8 cellular contexts compared by ENCODE assay signal in the genomic region with DNA sequence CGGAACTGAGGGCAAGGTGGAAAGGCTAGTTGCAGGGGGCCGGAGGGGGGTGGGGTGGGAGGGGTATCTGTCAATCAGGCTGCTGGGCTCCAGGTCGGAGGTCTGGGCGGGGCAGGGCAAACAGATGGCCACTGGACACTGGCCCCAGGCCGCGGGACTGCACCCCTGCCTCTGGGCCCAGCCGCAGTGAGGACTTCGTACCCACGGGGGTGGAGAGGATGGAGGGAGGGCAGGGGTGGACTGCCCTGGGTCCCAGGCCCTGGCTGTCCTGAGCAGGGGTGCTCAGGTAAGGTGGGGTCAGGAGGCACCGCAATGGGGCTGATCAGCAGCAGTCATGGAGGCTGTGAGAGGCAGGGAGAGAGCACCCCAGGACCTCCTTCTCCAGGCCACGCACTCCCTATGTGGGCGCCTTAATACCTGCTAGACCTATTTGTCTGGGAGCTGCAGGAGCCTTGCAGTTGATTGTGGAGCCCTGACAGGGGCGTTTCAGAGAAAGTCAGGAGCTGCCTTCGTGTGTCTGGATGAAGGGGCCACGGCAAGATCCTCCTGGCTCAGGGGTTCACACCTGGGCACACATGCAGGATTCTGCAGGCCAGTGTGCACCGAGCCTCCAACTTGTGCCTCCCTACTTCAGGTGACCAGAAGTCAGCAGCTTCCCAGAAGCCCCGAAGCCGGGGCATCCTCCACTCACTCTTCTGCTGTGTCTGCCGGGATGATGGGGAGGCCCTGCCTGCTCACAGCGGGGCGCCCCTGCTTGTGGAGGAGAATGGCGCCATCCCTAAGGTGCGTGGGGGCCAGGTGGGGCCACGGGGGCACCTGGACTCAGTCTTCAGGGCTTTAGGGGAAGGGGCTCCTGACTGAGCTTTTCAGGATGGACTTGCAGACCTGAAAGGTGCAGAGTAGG. TPM values are rescaled to one million over a fixed set of nuclear protein-coding genes. Genes with fewer than 3 reads are reported as not detected.
DNase-seq lines count a peak whose midpoint lies in the region; ATAC-seq and TF ChIP-seq lines count a peak whose summit lies in the region.

No MANE protein-coding gene starts in this region.

- H3K4me1 ChIP-seq in DND-41 (ENCODE audit: insufficient read depth, low read length) (peaks cover 74% of the 10 kb centered on the region), RWPE2 (ENCODE audit: insufficient read depth, poor library complexity, severe bottlenecking) (peaks cover 6% of the 10 kb centered on the region), esophagus muscularis mucosa (peaks cover 54 to 85% (median 79%) of the 10 kb centered on the region in 4 donors), osteoblast (ENCODE audit: insufficient read depth, low read length) (peaks cover 26% of the 10 kb centered on the region)

- no peaks in the 10 kb centered on the region for H3K9me3 ChIP-seq in DND-41 (ENCODE audit: insufficient read depth, low read length, severe bottlenecking)
- H3K9me3 ChIP-seq in RWPE2 (ENCODE audit: severe bottlenecking): no peaks in the 10 kb centered on the region
- no peaks in the 10 kb centered on the region for H3K9me3 ChIP-seq in esophagus muscularis mucosa
- no peaks in the 10 kb centered on the region for H3K9me3 ChIP-seq in osteoblast (ENCODE audit: low read depth, low read length)

- H3K79me2 ChIP-seq in DND-41 (ENCODE audit: insufficient read depth, low read length) (peaks cover 56% of the 10 kb centered on the region), osteoblast (ENCODE audit: insufficient read depth, low read length) (peaks cover 33% of the 10 kb centered on the region)

- intact Hi-C loops in esophagus muscularis mucosa (cut with DNase I): no loop called here

- TF ChIP-seq CTCF in DND-41 (IDR thresholded peaks at IDR 0.05; ENCODE audit: borderline replicate concordance, extremely low read depth, low read length, poor library complexity, severe bottlenecking) (no peak), RWPE2 (IDR thresholded peaks at IDR 0.05; ENCODE audit: poor library complexity, severe bottlenecking) (no peak), esophagus muscularis mucosa (IDR thresholded peaks at IDR 0.05) (no peak), osteoblast (IDR thresholded peaks at IDR 0.05; ENCODE audit: extremely low read depth, low read depth, low read length) (no peak)

- peaks cover 22% of the 10 kb centered on the region for H4K20me1 ChIP-seq in DND-41 (ENCODE audit: insufficient read depth, low read length)
- H4K20me1 ChIP-seq in osteoblast (ENCODE audit: insufficient read depth, low read length): peaks cover 13% of the 10 kb centered on the region

- H3K36me3 ChIP-seq in DND-41 (ENCODE audit: insufficient read depth, low read length) (peaks cover 40% of the 10 kb centered on the region), RWPE2 (ENCODE audit: low read depth) (peaks cover 34% of the 10 kb centered on the region), esophagus muscularis mucosa (peaks cover 26 to 41% (median 41%) of the 10 kb centered on the region in 4 donors), osteoblast (ENCODE audit: insufficient read depth, low read length) (peaks cover 24% of the 10 kb centered on the region)

- peak overlapping the region; percentile 90 for H3K9ac ChIP-seq in DND-41 (ENCODE audit: low read depth, low read length)

- H3K27ac ChIP-seq in DND-41 (ENCODE audit: low read length) (peak overlapping the region; percentile 46), RWPE2 (ENCODE audit: poor library complexity, severe bottlenecking) (peak overlapping the region; percentile 96), esophagus muscularis mucosa (replicated peaks in 1 of 4) (peak overlapping the region; percentile 98 to 100 (median 100)), osteoblast (ENCODE audit: low read depth, low read length) (no peak overlapping the region)

- no peak for TF ChIP-seq POLR2A in esophagus muscularis mucosa (IDR thresholded peaks at IDR 0.05; ENCODE audit: low read depth)
- TF ChIP-seq POLR2A in GM18505 (IDR thresholded peaks at IDR 0.05; ENCODE audit: borderline replicate concordance, extremely low read depth, insufficient read depth, insufficient read length): no peak

- ATAC-seq in DND-41 (ENCODE audit: insufficient read depth, low read depth): no peak
- ATAC-seq in RWPE2 (ENCODE audit: low read depth): no peak
- no peak for ATAC-seq in GM18505 (IDR thresholded peaks at IDR 0.05; ENCODE audit: unreplicated experiment)

- H3K4me3 ChIP-seq in DND-41 (ENCODE audit: low read depth in 1 of 2, low read length in 2 of 2) (peak overlapping the region; percentile 75 to 79; a peak in 3 of 4 replicates), RWPE2 (ENCODE audit: severe bottlenecking) (peak overlapping the region; percentile 73), esophagus muscularis mucosa (peak overlapping the region; percentile 88 to 96 (median 93)), osteoblast (ENCODE audit: insufficient read depth, low read length) (peak overlapping the region; percentile 82)

- H3K4me2 ChIP-seq in DND-41 (ENCODE audit: insufficient read depth, low read length) (peak overlapping the region; percentile 81), osteoblast (ENCODE audit: insufficient read depth, low read length) (peak overlapping the region; percentile 84)

- H3K27me3 ChIP-seq in DND-41 (ENCODE audit: insufficient read depth, low read length, poor library complexity): no peaks in the 10 kb centered on the region
- no peaks in the 10 kb centered on the region for H3K27me3 ChIP-seq in RWPE2 (ENCODE audit: insufficient read depth, poor library complexity, severe bottlenecking)
- no peaks in the 10 kb centered on the region for H3K27me3 ChIP-seq in esophagus muscularis mucosa
- no peaks in the 10 kb centered on the region for H3K27me3 ChIP-seq in osteoblast (ENCODE audit: insufficient read depth, low read length)

- TF ChIP-seq EP300 in esophagus muscularis mucosa (IDR thresholded peaks at IDR 0.05): no peak

- DNase-seq in DND-41 (no peak), RWPE2 (ENCODE audit: low spot score) (no peak), esophagus muscularis mucosa (ENCODE audit: extremely low spot score) (no peak), osteoblast (ENCODE audit: insufficient read length, low spot score, missing footprints) (peak; percentile 91), NCI-H2171 treated with DMSO at 0.1 percent for 48 hours (lab: John Stamatoyannopoulos, UW) (no peak), NCI-H128 (lab: John Stamatoyannopoulos, UW; ENCODE audit: unreplicated experiment) (no peak)
- DNase-seq in stimulated activated CD4-positive, alpha-beta T cell treated with anti-CD3 and anti-CD28 coated beads, Interleukin-2, amount 100 ng/mL, for 24 hours: no peak

- H2AFZ ChIP-seq in DND-41 (ENCODE audit: low read depth, low read length) (no peak overlapping the region), osteoblast (ENCODE audit: low read length) (no peak overlapping the region)

- 43% methylated on average over 3 of the region's 24 CpGs for WGBS in esophagus muscularis mucosa

RNA-seq across cellular contexts. Expression of a gene that starts 1.5 kb away (rescaled TPM):
- total RNA-seq in esophagus muscularis mucosa (100 to 1,000 TPM; 121 to 176 (median 137) TPM), osteoblast (53.3 and 71.7 TPM in 2 replicates)

RNA-seq across cellular contexts. Expression of a gene that starts 17.7 kb away (rescaled TPM):
- total RNA-seq in esophagus muscularis mucosa (under 1 TPM in 1 of 4 donors, not detected in 3; 0.86 TPM), osteoblast (under 0.01 TPM in 1 of 2 replicates, not detected in the other)

RNA-seq across cellular contexts. Expression of a gene that starts 19.1 kb away (rescaled TPM):
- total RNA-seq in esophagus muscularis mucosa: 10 to 100 TPM in 2 of 4 donors, 1 to 10 TPM in 2; 5.6 to 38.1 (median 20.7) TPM
- total RNA-seq in osteoblast: 0.29 and 0.36 TPM in 2 replicates

RNA-seq across cellular contexts. Expression of a gene that starts 44.5 kb away (rescaled TPM):
- total RNA-seq in esophagus muscularis mucosa (not detected), osteoblast (not detected in 2 replicates)
